1 cellular context compared by ENCODE assay signal in the genomic region with DNA sequence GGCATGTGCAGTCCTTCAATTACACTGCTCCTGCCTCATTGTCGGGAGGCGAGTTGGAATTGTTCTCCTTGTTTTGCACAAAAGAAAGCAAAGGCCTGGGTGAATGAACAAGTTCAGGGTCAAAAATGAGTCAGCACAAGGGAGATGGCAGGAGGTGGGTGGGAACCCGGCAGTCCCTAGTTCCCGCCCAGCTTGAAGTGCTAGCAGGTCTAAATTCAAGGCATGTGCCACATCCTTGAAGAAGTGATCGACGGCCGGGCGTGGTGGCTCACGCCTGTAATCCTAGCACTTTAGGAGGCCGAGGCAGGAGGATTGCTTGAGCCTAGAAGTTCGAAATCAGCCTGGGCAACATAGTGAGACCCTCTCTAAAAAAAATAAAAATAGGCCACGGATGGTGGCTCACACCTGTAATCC.
TF ChIP-seq lines count a peak whose summit lies in the region.

No MANE protein-coding gene starts in this region.

TF ChIP-seq in HepG2, 621 proteins besides CTCF, POLR2A, EP300 and RAD21 (continued from another document and continues in another):
- TF ChIP-seq, protein P1, sequence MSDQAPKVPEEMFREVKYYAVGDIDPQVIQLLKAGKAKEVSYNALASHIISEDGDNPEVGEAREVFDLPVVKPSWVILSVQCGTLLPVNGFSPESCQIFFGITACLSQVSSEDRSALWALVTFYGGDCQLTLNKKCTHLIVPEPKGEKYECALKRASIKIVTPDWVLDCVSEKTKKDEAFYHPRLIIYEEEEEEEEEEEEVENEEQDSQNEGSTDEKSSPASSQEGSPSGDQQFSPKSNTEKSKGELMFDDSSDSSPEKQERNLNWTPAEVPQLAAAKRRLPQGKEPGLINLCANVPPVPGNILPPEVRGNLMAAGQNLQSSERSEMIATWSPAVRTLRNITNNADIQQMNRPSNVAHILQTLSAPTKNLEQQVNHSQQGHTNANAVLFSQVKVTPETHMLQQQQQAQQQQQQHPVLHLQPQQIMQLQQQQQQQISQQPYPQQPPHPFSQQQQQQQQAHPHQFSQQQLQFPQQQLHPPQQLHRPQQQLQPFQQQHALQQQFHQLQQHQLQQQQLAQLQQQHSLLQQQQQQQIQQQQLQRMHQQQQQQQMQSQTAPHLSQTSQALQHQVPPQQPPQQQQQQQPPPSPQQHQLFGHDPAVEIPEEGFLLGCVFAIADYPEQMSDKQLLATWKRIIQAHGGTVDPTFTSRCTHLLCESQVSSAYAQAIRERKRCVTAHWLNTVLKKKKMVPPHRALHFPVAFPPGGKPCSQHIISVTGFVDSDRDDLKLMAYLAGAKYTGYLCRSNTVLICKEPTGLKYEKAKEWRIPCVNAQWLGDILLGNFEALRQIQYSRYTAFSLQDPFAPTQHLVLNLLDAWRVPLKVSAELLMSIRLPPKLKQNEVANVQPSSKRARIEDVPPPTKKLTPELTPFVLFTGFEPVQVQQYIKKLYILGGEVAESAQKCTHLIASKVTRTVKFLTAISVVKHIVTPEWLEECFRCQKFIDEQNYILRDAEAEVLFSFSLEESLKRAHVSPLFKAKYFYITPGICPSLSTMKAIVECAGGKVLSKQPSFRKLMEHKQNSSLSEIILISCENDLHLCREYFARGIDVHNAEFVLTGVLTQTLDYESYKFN (CRISPR knock-in tag; conservative IDR thresholded peaks at IDR 0.05) = 0 out of 2 replicates have a peak, but pooled peaks have one; percentile 22
- no peak for TF ChIP-seq ZNF75D (CRISPR knock-in tag; IDR thresholded peaks at IDR 0.05; ENCODE audit: borderline replicate concordance)
- TF ChIP-seq, protein P2, sequence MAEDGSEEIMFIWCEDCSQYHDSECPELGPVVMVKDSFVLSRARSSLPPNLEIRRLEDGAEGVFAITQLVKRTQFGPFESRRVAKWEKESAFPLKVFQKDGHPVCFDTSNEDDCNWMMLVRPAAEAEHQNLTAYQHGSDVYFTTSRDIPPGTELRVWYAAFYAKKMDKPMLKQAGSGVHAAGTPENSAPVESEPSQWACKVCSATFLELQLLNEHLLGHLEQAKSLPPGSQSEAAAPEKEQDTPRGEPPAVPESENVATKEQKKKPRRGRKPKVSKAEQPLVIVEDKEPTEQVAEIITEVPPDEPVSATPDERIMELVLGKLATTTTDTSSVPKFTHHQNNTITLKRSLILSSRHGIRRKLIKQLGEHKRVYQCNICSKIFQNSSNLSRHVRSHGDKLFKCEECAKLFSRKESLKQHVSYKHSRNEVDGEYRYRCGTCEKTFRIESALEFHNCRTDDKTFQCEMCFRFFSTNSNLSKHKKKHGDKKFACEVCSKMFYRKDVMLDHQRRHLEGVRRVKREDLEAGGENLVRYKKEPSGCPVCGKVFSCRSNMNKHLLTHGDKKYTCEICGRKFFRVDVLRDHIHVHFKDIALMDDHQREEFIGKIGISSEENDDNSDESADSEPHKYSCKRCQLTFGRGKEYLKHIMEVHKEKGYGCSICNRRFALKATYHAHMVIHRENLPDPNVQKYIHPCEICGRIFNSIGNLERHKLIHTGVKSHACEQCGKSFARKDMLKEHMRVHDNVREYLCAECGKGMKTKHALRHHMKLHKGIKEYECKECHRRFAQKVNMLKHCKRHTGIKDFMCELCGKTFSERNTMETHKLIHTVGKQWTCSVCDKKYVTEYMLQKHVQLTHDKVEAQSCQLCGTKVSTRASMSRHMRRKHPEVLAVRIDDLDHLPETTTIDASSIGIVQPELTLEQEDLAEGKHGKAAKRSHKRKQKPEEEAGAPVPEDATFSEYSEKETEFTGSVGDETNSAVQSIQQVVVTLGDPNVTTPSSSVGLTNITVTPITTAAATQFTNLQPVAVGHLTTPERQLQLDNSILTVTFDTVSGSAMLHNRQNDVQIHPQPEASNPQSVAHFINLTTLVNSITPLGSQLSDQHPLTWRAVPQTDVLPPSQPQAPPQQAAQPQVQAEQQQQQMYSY (CRISPR knock-in tag; IDR thresholded peaks at IDR 0.05) = no peak
- TF ChIP-seq ZNF33A (CRISPR knock-in tag; IDR thresholded peaks at IDR 0.05; ENCODE audit: borderline replicate concordance) = no peak
- no peak for TF ChIP-seq ZNF343 (CRISPR knock-in tag; IDR thresholded peaks at IDR 0.05)
- TF ChIP-seq ZNF460 (CRISPR knock-in tag; IDR thresholded peaks at IDR 0.05; ENCODE audit: borderline replicate concordance) = no peak
- TF ChIP-seq DDIT3 (CRISPR knock-in tag; IDR thresholded peaks at IDR 0.05) = no peak
- TF ChIP-seq ZNF883 (CRISPR knock-in tag; IDR thresholded peaks at IDR 0.05; ENCODE audit: not compliant biosample characterization) = peak; percentile 34
- peak; percentile 18; the same call in 1 of the 2 replicates for TF ChIP-seq TBX2 (CRISPR knock-in tag; IDR thresholded peaks at IDR 0.05; ENCODE audit: borderline replicate concordance)
- TF ChIP-seq FOXO1 (CRISPR knock-in tag; IDR thresholded peaks at IDR 0.05) = peak; percentile 61; the same call in 1 of the 2 replicates
- TF ChIP-seq ZUFSP (CRISPR knock-in tag; IDR thresholded peaks at IDR 0.05; ENCODE audit: borderline replicate concordance) = no peak
- peak; percentile 7; the same call in 1 of the 2 replicates for TF ChIP-seq ZBED4 (CRISPR knock-in tag; IDR thresholded peaks at IDR 0.05; ENCODE audit: borderline replicate concordance)
- TF ChIP-seq NPAS2 (CRISPR knock-in tag; IDR thresholded peaks at IDR 0.05; ENCODE audit: borderline replicate concordance) = no peak
- TF ChIP-seq PTBP1 (IDR thresholded peaks at IDR 0.05; ENCODE audit: low read depth, low read length, poor library complexity, severe bottlenecking) = no peak
- no peak for TF ChIP-seq ZIK1 (CRISPR knock-in tag; IDR thresholded peaks at IDR 0.05; ENCODE audit: borderline replicate concordance, low read depth)
- no peak for TF ChIP-seq ARHGAP35 (CRISPR knock-in tag; IDR thresholded peaks at IDR 0.05; ENCODE audit: borderline replicate concordance)
- no peak for TF ChIP-seq ZNF644 (CRISPR knock-in tag; IDR thresholded peaks at IDR 0.05; ENCODE audit: low read depth)
- no peak; the same call in 1 of the 2 replicates for TF ChIP-seq ZNF788 (CRISPR knock-in tag; IDR thresholded peaks at IDR 0.05; ENCODE audit: borderline replicate concordance)
- TF ChIP-seq ZNF331 (CRISPR knock-in tag; IDR thresholded peaks at IDR 0.05) = peak; percentile 39; the same call in 1 of the 2 replicates
- no peak for TF ChIP-seq MYPOP (CRISPR knock-in tag; IDR thresholded peaks at IDR 0.05)
- no peak for TF ChIP-seq ZNF777 (CRISPR knock-in tag; IDR thresholded peaks at IDR 0.05)
- no peak for TF ChIP-seq PITX1 (CRISPR knock-in tag; IDR thresholded peaks at IDR 0.05)
- peak; percentile 36; the same call in 1 of the 2 replicates for TF ChIP-seq DPF2 (CRISPR knock-in tag; IDR thresholded peaks at IDR 0.05; ENCODE audit: borderline replicate concordance, low read depth)
- no peak for TF ChIP-seq ZNF329 (CRISPR knock-in tag; IDR thresholded peaks at IDR 0.05; ENCODE audit: low read depth)
- TF ChIP-seq CAMTA2 (CRISPR knock-in tag; IDR thresholded peaks at IDR 0.05; ENCODE audit: borderline replicate concordance) = no peak
- TF ChIP-seq NKX3-1 (CRISPR knock-in tag; IDR thresholded peaks at IDR 0.05) = 0 out of 2 replicates have a peak, but pooled peaks have one; percentile 25
- TF ChIP-seq MNT (IDR thresholded peaks at IDR 0.05) = no peak
- no peak for TF ChIP-seq ZNF749 (CRISPR knock-in tag; IDR thresholded peaks at IDR 0.05; ENCODE audit: borderline replicate concordance)
- TF ChIP-seq GATA4 (IDR thresholded peaks at IDR 0.05; ENCODE audit: borderline replicate concordance, low read depth) = no peak
- TF ChIP-seq RBM39 (IDR thresholded peaks at IDR 0.05; ENCODE audit: low read depth, low read length, poor library complexity, severe bottlenecking) = no peak
- TF ChIP-seq CHD4 (IDR thresholded peaks at IDR 0.05; ENCODE audit: borderline replicate concordance, low read length) = no peak
- no peak for TF ChIP-seq GLI4 (CRISPR knock-in tag; IDR thresholded peaks at IDR 0.05; ENCODE audit: borderline replicate concordance)
- TF ChIP-seq, protein P3, sequence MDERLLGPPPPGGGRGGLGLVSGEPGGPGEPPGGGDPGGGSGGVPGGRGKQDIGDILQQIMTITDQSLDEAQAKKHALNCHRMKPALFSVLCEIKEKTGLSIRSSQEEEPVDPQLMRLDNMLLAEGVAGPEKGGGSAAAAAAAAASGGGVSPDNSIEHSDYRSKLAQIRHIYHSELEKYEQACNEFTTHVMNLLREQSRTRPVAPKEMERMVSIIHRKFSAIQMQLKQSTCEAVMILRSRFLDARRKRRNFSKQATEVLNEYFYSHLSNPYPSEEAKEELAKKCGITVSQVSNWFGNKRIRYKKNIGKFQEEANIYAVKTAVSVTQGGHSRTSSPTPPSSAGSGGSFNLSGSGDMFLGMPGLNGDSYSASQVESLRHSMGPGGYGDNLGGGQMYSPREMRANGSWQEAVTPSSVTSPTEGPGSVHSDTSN (CRISPR knock-in tag; IDR thresholded peaks at IDR 0.05) = no peak
- peak; percentile 47; the same call in 1 of the 2 replicates for TF ChIP-seq RFXAP (CRISPR knock-in tag; IDR thresholded peaks at IDR 0.05; ENCODE audit: borderline replicate concordance)
- TF ChIP-seq, protein P4, sequence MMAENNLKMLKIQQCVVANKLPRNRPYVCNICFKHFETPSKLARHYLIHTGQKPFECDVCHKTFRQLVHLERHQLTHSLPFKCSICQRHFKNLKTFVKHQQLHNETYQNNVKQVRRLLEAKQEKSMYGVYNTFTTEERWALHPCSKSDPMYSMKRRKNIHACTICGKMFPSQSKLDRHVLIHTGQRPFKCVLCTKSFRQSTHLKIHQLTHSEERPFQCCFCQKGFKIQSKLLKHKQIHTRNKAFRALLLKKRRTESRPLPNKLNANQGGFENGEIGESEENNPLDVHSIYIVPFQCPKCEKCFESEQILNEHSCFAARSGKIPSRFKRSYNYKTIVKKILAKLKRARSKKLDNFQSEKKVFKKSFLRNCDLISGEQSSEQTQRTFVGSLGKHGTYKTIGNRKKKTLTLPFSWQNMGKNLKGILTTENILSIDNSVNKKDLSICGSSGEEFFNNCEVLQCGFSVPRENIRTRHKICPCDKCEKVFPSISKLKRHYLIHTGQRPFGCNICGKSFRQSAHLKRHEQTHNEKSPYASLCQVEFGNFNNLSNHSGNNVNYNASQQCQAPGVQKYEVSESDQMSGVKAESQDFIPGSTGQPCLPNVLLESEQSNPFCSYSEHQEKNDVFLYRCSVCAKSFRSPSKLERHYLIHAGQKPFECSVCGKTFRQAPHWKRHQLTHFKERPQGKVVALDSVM (CRISPR knock-in tag; IDR thresholded peaks at IDR 0.05) = peak; percentile 53
- TF ChIP-seq ZNF776 (CRISPR knock-in tag; IDR thresholded peaks at IDR 0.05) = no peak
- TF ChIP-seq ZNF598 (CRISPR knock-in tag; IDR thresholded peaks at IDR 0.05; ENCODE audit: borderline replicate concordance) = peak; percentile 44; the same call in 1 of the 2 replicates
- TF ChIP-seq KMT2A (CRISPR knock-in tag; IDR thresholded peaks at IDR 0.05) = no peak
- TF ChIP-seq SYNCRIP (IDR thresholded peaks at IDR 0.05; ENCODE audit: insufficient read depth, low read depth, low read length) = no peak
